In genomic region chr18:66638856-66639621, GRCh38 we compare ENCODE assay signal across 27 cellular contexts. TPM values are rescaled to one million over a fixed set of nuclear protein-coding genes. Genes with fewer than 3 reads are reported as not detected.
DNase-seq lines count a peak whose midpoint lies in the region; ATAC-seq and TF ChIP-seq lines count a peak whose summit lies in the region.
"Had no signal": no experiment of that assay in that cellular context is flagged by ENCODE, and none has a peak within 500 bp of the region (broad histone marks: within the 10 kb centered on the region; RNA-seq: fewer than 3 reads in every experiment).

No MANE protein-coding gene starts in this region.

- H3K36me3 ChIP-seq in left lung = no peaks in the 10 kb centered on the region
- H3K36me3 ChIP-seq: BE2C, transverse colon had no signal

- no peaks in the 10 kb centered on the region for H3K27me3 ChIP-seq in left lung
- H3K27me3 ChIP-seq: BE2C, transverse colon had no signal

- DNase-seq in CD1c-positive myeloid dendritic cell (ENCODE audit: extremely low spot score) = peak; percentile 75
- DNase-seq in NB4 (ENCODE audit: low read depth) = peak; percentile 15
- peak; percentile 65 for DNase-seq in SKM-1 treated with dmso at 0.1 percent for 144 hours (lab: John Stamatoyannopoulos, UW; ENCODE audit: unreplicated experiment)
- DNase-seq in left lung = no peak
- DNase-seq in foreskin fibroblast = no peak
- no peak for DNase-seq in DMS79 (lab: John Stamatoyannopoulos, UW)
- DNase-seq in epidermal melanocyte (ENCODE audit: insufficient read length, low spot score) = no peak
- DNase-seq in putamen (ENCODE audit: low spot score) = no peak
- DNase-seq: activated CD8-positive, alpha-beta memory T cell treated with anti-CD3 and anti-CD28 coated beads, Interleukin-2, amount 10 ng/mL, durations not matched to agents 7 days and 5 days; activated naive CD4-positive, alpha-beta T cell; activated T-cell treated with anti-CD3 and anti-CD28 coated beads, Interleukin-2, amount 50 U/mL, for 48 hours; BE2C; GM23248; midbrain; natural killer cell; NCI-H1048; NCI-H1930; NCI-H524; NK-92 treated with Interleukin-12 subunit alpha and Interleukin-12 subunit beta, amount 100 ng/mL, for 24 hours; RPMI8226; transverse colon had no signal

- H3K4me3 ChIP-seq in NB4 (ENCODE audit: low read depth, low read length) = no peak overlapping the region
- no peak overlapping the region for H3K4me3 ChIP-seq in left lung
- no peak overlapping the region for H3K4me3 ChIP-seq in foreskin fibroblast (ENCODE audit: low read depth in 1 of 2, low read length in 2 of 2)
- H3K4me3 ChIP-seq: GM23248, SK-N-MC, skin epidermis, transverse colon had no signal

- no peaks in the 10 kb centered on the region for H3K9me3 ChIP-seq in left lung
- H3K9me3 ChIP-seq: BE2C, transverse colon had no signal

- peak; percentile 62 for ATAC-seq in left lung
- ATAC-seq: activated CD8-positive, alpha-beta memory T cell treated with anti-CD3 and anti-CD28 coated beads, Interleukin-2, amount 10 ng/mL, durations not matched to agents 7 days and 5 days; natural killer cell; WTC11 had no signal

- TF ChIP-seq POLR2A in NB4 (IDR thresholded peaks at IDR 0.05; ENCODE audit: extremely low read depth, insufficient read length) = no peak

- TF ChIP-seq CTCF in NB4 (IDR thresholded peaks at IDR 0.05; ENCODE audit: low read depth, low read length) (no peak), left lung (IDR thresholded peaks at IDR 0.05) (no peak), foreskin fibroblast (IDR thresholded peaks at IDR 0.05; ENCODE audit: low read depth, low read length) (no peak)

- no peak overlapping the region for H3K27ac ChIP-seq in left lung
- H3K27ac ChIP-seq: GM23248, SK-N-MC, skin epidermis, transverse colon had no signal

- intact Hi-C loops in left lung (cut with DNase I) = no loop called here

- no peaks in the 10 kb centered on the region for H3K4me1 ChIP-seq in left lung
- H3K4me1 ChIP-seq: BE2C had no signal

RNA-seq across cellular contexts. Expression of gene CDH19, which starts 35.1 kb away (rescaled TPM):
- under 1 TPM; 0.79 to 0.85 TPM for total RNA-seq in left lung
- total RNA-seq: activated CD8-positive, alpha-beta memory T cell treated with anti-CD3 and anti-CD28 coated beads, Interleukin-2, amount 10 ng/mL, durations not matched to agents 7 days and 5 days; GM23248; natural killer cell; osteoblast; renal cortical epithelial cell; T-helper 2 cell treated with Interferon-gamma antibody and Interleukin-4, amounts not matched to agents 100 ng/mL and 5 ng/mL, for 36 hours; WTC11 had no signal

Comparison
In these comparisons a context has a peak if more than half of its experiments do, and no peak if none do; other contexts are left out.
1. DNase-seq: peak in CD1c-positive myeloid dendritic cell (single experiment), NB4 (single experiment) and SKM-1 treated with dmso at 0.1 percent for 144 hours (single experiment); none in left lung (0 of 2), foreskin fibroblast (0 of 2), DMS79 (single experiment), epidermal melanocyte (single experiment) and putamen (single experiment).